1 cellular context compared by ENCODE assay signal in genomic region chr17:7313890-7314718, GRCh38.
TF ChIP-seq lines count a peak whose summit lies in the region.

No MANE protein-coding gene starts in this region.

TF ChIP-seq in endothelial cell of umbilical vein, 7 proteins besides CTCF, POLR2A, EP300 and RAD21:
- TF ChIP-seq MAX (IDR thresholded peaks at IDR 0.05; ENCODE audit: insufficient read depth, insufficient read length) (no peak), POLR2AphosphoS5 (IDR thresholded peaks at IDR 0.05; ENCODE audit: insufficient read depth, low read depth, low read length) (peak; percentile 40)
